In genomic region chr19:11418518-11419506, GRCh38 we compare ENCODE assay signal across 8 cellular contexts. TPM values are rescaled to one million over a fixed set of nuclear protein-coding genes. Genes with fewer than 3 reads are reported as not detected.
DNase-seq lines count a peak whose midpoint lies in the region; ATAC-seq, FAIRE-seq and TF ChIP-seq lines count a peak whose summit lies in the region.

Gene RGL3 (minus strand): TSS chr19:11419314. CDS start chr19:11419278, 36 bp downstream.

- H3K27ac Mint-ChIP-seq in neural crest cell (ENCODE audit: unreplicated experiment): no peak within 1 kb of the TSS

- FAIRE-seq in GM12891 (lab: Jason Lieb, UNC): no peak

- no peaks in the 10 kb centered on the region for H3K36me3 Mint-ChIP-seq in neural crest cell (ENCODE audit: low read depth)

- intact Hi-C loops in esophagus squamous epithelium (cut with DNase I): no loop called here

- H3K27me3 ChIP-seq in esophagus squamous epithelium: peaks cover 5 to 74% (median 19%) of the 10 kb centered on the region in 4 donors

- H3K9me3 ChIP-seq in esophagus squamous epithelium: no peaks in the 10 kb centered on the region

- peak within 1 kb of the TSS in 3 of 4 donors; percentile 30 to 42 (median 36) for H3K27ac ChIP-seq in esophagus squamous epithelium

- TF ChIP-seq POLR2A in esophagus squamous epithelium (IDR thresholded peaks at IDR 0.05) (no peak), GM12891 (IDR thresholded peaks at IDR 0.05; ENCODE audit: low read depth, low read length) (no peak)

- no peak for TF ChIP-seq CTCF in esophagus squamous epithelium (IDR thresholded peaks at IDR 0.05)
- TF ChIP-seq CTCF in neural crest cell (conservative IDR thresholded peaks at IDR 0.05): no peak

- H3K36me3 ChIP-seq in esophagus squamous epithelium: no peaks in the 10 kb centered on the region

- H3K9me3 Mint-ChIP-seq in neural crest cell: no peaks in the 10 kb centered on the region

- H3K4me3 Mint-ChIP-seq in neural crest cell: peak within 1 kb of the TSS; percentile 59

- WGBS in esophagus squamous epithelium, 2 donors: 0 to 4% methylated on average over 11 to 17 of the region's 73 CpGs

- peaks cover 14% of the 10 kb centered on the region for H3K4me1 Mint-ChIP-seq in neural crest cell

- ATAC-seq in HG02642 (IDR thresholded peaks at IDR 0.05; ENCODE audit: poor library complexity, unreplicated experiment): no peak
- no peak for ATAC-seq in HG03378 (IDR thresholded peaks at IDR 0.05; ENCODE audit: unreplicated experiment)

- H3K4me1 ChIP-seq in esophagus squamous epithelium: peaks cover 26 to 61% (median 37%) of the 10 kb centered on the region in 3 donors

- peak; percentile 46 for DNase-seq in EL
- peak; percentile 70 for DNase-seq in NCI-H526 treated with DMSO at 0.1 percent for 48 hours (lab: John Stamatoyannopoulos, UW)
- no peak for DNase-seq in esophagus squamous epithelium (lab: John Stamatoyannopoulos, UW)
- DNase-seq in neural crest cell (ENCODE audit: low read depth, low spot score): no peak
- DNase-seq in T-helper 9 cell: no peak
- DNase-seq in GM12891 (ENCODE audit: insufficient read length, low spot score): no peak

- peaks cover 93% of the 10 kb centered on the region for H3K27me3 Mint-ChIP-seq in neural crest cell (ENCODE audit: low read depth)

- peak within 1 kb of the TSS; percentile 16 to 62 (median 38) for H3K4me3 ChIP-seq in esophagus squamous epithelium

TF ChIP-seq in GM12891, 5 proteins besides CTCF, POLR2A, EP300 and RAD21:
- TF ChIP-seq TAF1 (IDR thresholded peaks at IDR 0.05; ENCODE audit: low read depth, low read length): no peak
- no peak for TF ChIP-seq POU2F2 (IDR thresholded peaks at IDR 0.05; ENCODE audit: low read depth, low read length)
- TF ChIP-seq PAX5 (IDR thresholded peaks at IDR 0.05; ENCODE audit: insufficient read depth, low read length, severe bottlenecking): no peak
- TF ChIP-seq POLR2AphosphoS5 (IDR thresholded peaks at IDR 0.05; ENCODE audit: low read depth, low read length): no peak
- no peak for TF ChIP-seq SPI1 (IDR thresholded peaks at IDR 0.05; ENCODE audit: low read depth, low read length)

RNA-seq across cellular contexts. Expression of gene RGL3, which starts in this region (rescaled TPM):
- 1 to 10 TPM in 1 of 4 donors, under 1 TPM in 3; 0.22 to 1.9 (median 0.45) TPM for total RNA-seq in esophagus squamous epithelium
- total RNA-seq in neural crest cell: 0.30 and 0.55 TPM in 2 replicates
- not detected for polyA plus RNA-seq in GM12891 (2012; ENCODE audit: low read depth, missing spikeins)

Comparison
In these comparisons a context has a peak if more than half of its experiments do, and no peak if none do; other contexts are left out.
1. DNase-seq: peak in EL (single experiment) and NCI-H526 treated with DMSO at 0.1 percent for 48 hours (single experiment); none in esophagus squamous epithelium (single experiment), neural crest cell (single experiment), T-helper 9 cell (single experiment) and GM12891 (single experiment).